In the genomic region with DNA sequence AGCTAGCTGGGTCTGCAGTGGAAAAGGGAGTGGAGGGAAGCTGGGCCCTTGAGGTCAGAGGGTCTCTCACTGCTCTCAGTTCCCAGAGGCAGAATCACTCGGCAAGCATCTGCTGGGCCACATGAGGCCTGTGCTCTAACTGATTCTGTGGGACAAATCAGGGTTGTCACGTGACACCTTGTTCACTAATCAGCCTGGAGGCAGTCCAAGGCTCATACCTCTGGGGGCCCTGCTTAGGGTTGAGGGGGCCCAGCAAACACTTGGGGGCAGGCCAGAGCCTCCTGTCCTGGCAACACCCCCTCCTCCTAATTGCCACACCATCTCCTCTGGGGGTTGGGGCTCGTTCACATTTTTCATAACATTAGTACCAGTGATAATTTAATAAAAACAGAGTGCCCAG, we compare ENCODE assay signal across 12 cellular contexts. TPM values are rescaled to one million over a fixed set of nuclear protein-coding genes. Genes with fewer than 3 reads are reported as not detected.
DNase-seq lines count a peak whose midpoint lies in the region; ATAC-seq and TF ChIP-seq lines count a peak whose summit lies in the region.
"Had no signal": no experiment of that assay in that cellular context is flagged by ENCODE, and none has a peak within 500 bp of the region (broad histone marks: within the 10 kb centered on the region; RNA-seq: fewer than 3 reads in every experiment).

No MANE protein-coding gene starts in this region.

- H3K27ac Mint-ChIP-seq in activated CD8-positive, alpha-beta T cell treated with anti-CD3 and anti-CD28 coated beads for 36 hours = peak overlapping the region; percentile 55
- H3K27ac Mint-ChIP-seq in activated CD8-positive, alpha-beta T cell treated with anti-CD3 and anti-CD28 coated beads, Interleukin-2, amount 10 ng/mL, durations not matched to agents 7 days and 5 days = no peak overlapping the region
- peak overlapping the region; percentile 60; the same call in 1 of the 2 replicates for H3K27ac Mint-ChIP-seq in WTC11
- H3K27ac Mint-ChIP-seq: dendritic cell treated with granulocyte-macrophage colony-stimulating factor and Interleukin-4, amounts not matched to agents 40 ng/mL and 50 ng/mL, for 4 days had no signal

- peaks cover 53% of the 10 kb centered on the region for H3K4me1 Mint-ChIP-seq in activated CD8-positive, alpha-beta T cell treated with anti-CD3 and anti-CD28 coated beads for 36 hours (ENCODE audit: low read depth)
- H3K4me1 Mint-ChIP-seq in activated CD8-positive, alpha-beta T cell treated with anti-CD3 and anti-CD28 coated beads, Interleukin-2, amount 10 ng/mL, durations not matched to agents 7 days and 5 days (ENCODE audit: low read depth) = peaks cover 69% of the 10 kb centered on the region
- peaks cover 20% of the 10 kb centered on the region for H3K4me1 Mint-ChIP-seq in WTC11

- intact Hi-C loops in activated CD8-positive, alpha-beta T cell treated with anti-CD3 and anti-CD28 coated beads for 36 hours (cut with micrococcal nuclease) = no loop called here

- no peak for ATAC-seq in activated CD8-positive, alpha-beta T cell treated with anti-CD3 and anti-CD28 coated beads for 36 hours
- ATAC-seq in activated CD8-positive, alpha-beta T cell treated with anti-CD3 and anti-CD28 coated beads, Interleukin-2, amount 10 ng/mL, durations not matched to agents 7 days and 5 days = no peak
- ATAC-seq in WTC11 = no peak
- no peak for ATAC-seq in GM18505 (IDR thresholded peaks at IDR 0.05; ENCODE audit: unreplicated experiment)
- no peak for ATAC-seq in HG03159 (IDR thresholded peaks at IDR 0.05; ENCODE audit: unreplicated experiment)

- no peak for DNase-seq in activated CD8-positive, alpha-beta T cell treated with anti-CD3 and anti-CD28 coated beads for 36 hours
- no peak for DNase-seq in activated CD8-positive, alpha-beta T cell treated with anti-CD3 and anti-CD28 coated beads, Interleukin-2, amount 10 ng/mL, durations not matched to agents 7 days and 5 days
- DNase-seq in WTC11 (ENCODE audit: low spot score) (no peak), pons (ENCODE audit: low spot score) (peak; percentile 22)
- DNase-seq: Calu3, HCEC 1CT, mammary epithelial cell, small intestine, tibial artery had no signal

- no peaks in the 10 kb centered on the region for H3K27me3 Mint-ChIP-seq in activated CD8-positive, alpha-beta T cell treated with anti-CD3 and anti-CD28 coated beads for 36 hours
- H3K27me3 Mint-ChIP-seq in activated CD8-positive, alpha-beta T cell treated with anti-CD3 and anti-CD28 coated beads, Interleukin-2, amount 10 ng/mL, durations not matched to agents 7 days and 5 days (ENCODE audit: low read depth) = no peaks in the 10 kb centered on the region
- H3K27me3 Mint-ChIP-seq in WTC11 (ENCODE audit: low read depth) = no peaks in the 10 kb centered on the region

- H3K36me3 Mint-ChIP-seq in activated CD8-positive, alpha-beta T cell treated with anti-CD3 and anti-CD28 coated beads for 36 hours (ENCODE audit: low read depth) = peaks cover 41% of the 10 kb centered on the region
- H3K36me3 Mint-ChIP-seq in activated CD8-positive, alpha-beta T cell treated with anti-CD3 and anti-CD28 coated beads, Interleukin-2, amount 10 ng/mL, durations not matched to agents 7 days and 5 days (ENCODE audit: low read depth) = peaks cover 76% of the 10 kb centered on the region
- peaks cover 5% of the 10 kb centered on the region; the same call in 1 of the 2 replicates for H3K36me3 Mint-ChIP-seq in WTC11

- H3K4me3 Mint-ChIP-seq in activated CD8-positive, alpha-beta T cell treated with anti-CD3 and anti-CD28 coated beads for 36 hours = no peak overlapping the region
- H3K4me3 Mint-ChIP-seq in activated CD8-positive, alpha-beta T cell treated with anti-CD3 and anti-CD28 coated beads, Interleukin-2, amount 10 ng/mL, durations not matched to agents 7 days and 5 days = no peak overlapping the region
- no peak overlapping the region for H3K4me3 Mint-ChIP-seq in WTC11
- H3K4me3 Mint-ChIP-seq: dendritic cell treated with granulocyte-macrophage colony-stimulating factor and Interleukin-4, amounts not matched to agents 40 ng/mL and 50 ng/mL, for 4 days had no signal

- TF ChIP-seq POLR2A in GM18505 (IDR thresholded peaks at IDR 0.05; ENCODE audit: borderline replicate concordance, extremely low read depth, insufficient read depth, insufficient read length) = no peak

- POLR2A ChIA-PET in activated CD8-positive, alpha-beta T cell treated with anti-CD3 and anti-CD28 coated beads for 36 hours (lab: Charles Lee) = interaction anchor here (0.6 to 1.2 kb wide), 2 partner anchors 30 to 89 kb away, joined by 3 read pairs; no protein-coding TSS in a partner anchor
- POLR2A ChIA-PET in activated CD8-positive, alpha-beta T cell treated with anti-CD3 and anti-CD28 coated beads, Interleukin-2, amount 10 ng/mL, durations not matched to agents 7 days and 5 days (lab: Charles Lee) = no interaction called here
- POLR2A ChIA-PET in WTC11 (lab: Charles Lee) = no interaction called here

- no peaks in the 10 kb centered on the region for H3K9me3 Mint-ChIP-seq in activated CD8-positive, alpha-beta T cell treated with anti-CD3 and anti-CD28 coated beads for 36 hours
- H3K9me3 Mint-ChIP-seq in activated CD8-positive, alpha-beta T cell treated with anti-CD3 and anti-CD28 coated beads, Interleukin-2, amount 10 ng/mL, durations not matched to agents 7 days and 5 days (ENCODE audit: insufficient read depth) = no peaks in the 10 kb centered on the region
- no peaks in the 10 kb centered on the region for H3K9me3 Mint-ChIP-seq in WTC11
- H3K9me3 Mint-ChIP-seq: dendritic cell treated with granulocyte-macrophage colony-stimulating factor and Interleukin-4, amounts not matched to agents 40 ng/mL and 50 ng/mL, for 4 days had no signal

- no peak for TF ChIP-seq CTCF in activated CD8-positive, alpha-beta T cell treated with anti-CD3 and anti-CD28 coated beads for 36 hours (IDR thresholded peaks at IDR 0.05)
- TF ChIP-seq CTCF in WTC11 (IDR thresholded peaks at IDR 0.05) = no peak

- CTCF ChIA-PET in activated CD8-positive, alpha-beta T cell treated with anti-CD3 and anti-CD28 coated beads for 36 hours (lab: Charles Lee) = interaction anchor here (1.2 to 30.0 kb wide), 4 partner anchors 11 to 171 kb away, joined by 4 to 631 read pairs (median 92); no protein-coding TSS in a partner anchor
- CTCF ChIA-PET in activated CD8-positive, alpha-beta T cell treated with anti-CD3 and anti-CD28 coated beads, Interleukin-2, amount 10 ng/mL, durations not matched to agents 7 days and 5 days (lab: Charles Lee) = interaction anchor here (1.1 to 2.2 kb wide), 2 partner anchors 88 to 171 kb away, joined by 3 to 13 read pairs; no protein-coding TSS in a partner anchor
- CTCF ChIA-PET in WTC11 (lab: Charles Lee) = interaction anchor here (1.3 to 1.4 kb wide), 2 partner anchors 9 to 171 kb away, joined by 4 to 5 read pairs; no protein-coding TSS in a partner anchor

TF ChIP-seq in WTC11, 78 proteins besides CTCF, POLR2A, EP300 and RAD21:
- TF ChIP-seq TEAD4 (CRISPR knock-in tag; IDR thresholded peaks at IDR 0.05) (no peak), NFYB (CRISPR knock-in tag; conservative IDR thresholded peaks at IDR 0.05; ENCODE audit: low read depth) (no peak), ETV6 (CRISPR knock-in tag; IDR thresholded peaks at IDR 0.05) (no peak)
- TF ChIP-seq, protein P1, sequence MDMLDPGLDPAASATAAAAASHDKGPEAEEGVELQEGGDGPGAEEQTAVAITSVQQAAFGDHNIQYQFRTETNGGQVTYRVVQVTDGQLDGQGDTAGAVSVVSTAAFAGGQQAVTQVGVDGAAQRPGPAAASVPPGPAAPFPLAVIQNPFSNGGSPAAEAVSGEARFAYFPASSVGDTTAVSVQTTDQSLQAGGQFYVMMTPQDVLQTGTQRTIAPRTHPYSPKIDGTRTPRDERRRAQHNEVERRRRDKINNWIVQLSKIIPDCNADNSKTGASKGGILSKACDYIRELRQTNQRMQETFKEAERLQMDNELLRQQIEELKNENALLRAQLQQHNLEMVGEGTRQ (CRISPR knock-in tag; IDR thresholded peaks at IDR 0.05) = 0 out of 2 replicates have a peak, but pooled peaks have one; percentile 32

RNA-seq across cellular contexts. Expression of a gene that starts 9.1 kb away (rescaled TPM):
- 10 to 100 TPM; 41.3 to 43.9 TPM for total RNA-seq in activated CD8-positive, alpha-beta T cell treated with anti-CD3 and anti-CD28 coated beads for 36 hours
- total RNA-seq in activated CD8-positive, alpha-beta T cell treated with anti-CD3 and anti-CD28 coated beads, Interleukin-2, amount 10 ng/mL, durations not matched to agents 7 days and 5 days = 10 to 100 TPM; 47.9 to 53.8 TPM
- total RNA-seq in WTC11 (2021) = 53.3 to 58.2 TPM (median 56.1 TPM) in 3 replicates

RNA-seq across cellular contexts. Expression of a gene that starts 16.2 kb away (rescaled TPM):
- 1 to 10 TPM; 1.7 to 2.5 TPM for total RNA-seq in activated CD8-positive, alpha-beta T cell treated with anti-CD3 and anti-CD28 coated beads for 36 hours
- 1 to 10 TPM; 2.6 to 2.7 TPM for total RNA-seq in activated CD8-positive, alpha-beta T cell treated with anti-CD3 and anti-CD28 coated beads, Interleukin-2, amount 10 ng/mL, durations not matched to agents 7 days and 5 days
- 15.8 to 20.2 TPM (median 16.8 TPM) in 3 replicates for total RNA-seq in WTC11 (2021)

RNA-seq across cellular contexts. Expression of a gene that starts 29.9 kb away (rescaled TPM):
- total RNA-seq in activated CD8-positive, alpha-beta T cell treated with anti-CD3 and anti-CD28 coated beads for 36 hours = 10 to 100 TPM; 34.3 to 34.9 TPM
- 10 to 100 TPM; 37.0 to 39.7 TPM for total RNA-seq in activated CD8-positive, alpha-beta T cell treated with anti-CD3 and anti-CD28 coated beads, Interleukin-2, amount 10 ng/mL, durations not matched to agents 7 days and 5 days
- total RNA-seq in WTC11 (2021) = 25.1 to 25.7 TPM (median 25.4 TPM) in 3 replicates

RNA-seq across cellular contexts. Expression of a gene that starts 34.1 kb away (rescaled TPM):
- total RNA-seq in activated CD8-positive, alpha-beta T cell treated with anti-CD3 and anti-CD28 coated beads for 36 hours = 10 to 100 TPM; 79.7 to 81.5 TPM
- 100 to 1,000 TPM; 227 to 232 TPM for total RNA-seq in activated CD8-positive, alpha-beta T cell treated with anti-CD3 and anti-CD28 coated beads, Interleukin-2, amount 10 ng/mL, durations not matched to agents 7 days and 5 days
- 42.2 to 66.4 TPM (median 51.3 TPM) in 3 replicates for total RNA-seq in WTC11 (2021)

RNA-seq across cellular contexts. Expression of a gene that starts 47.3 kb away (rescaled TPM):
- total RNA-seq in activated CD8-positive, alpha-beta T cell treated with anti-CD3 and anti-CD28 coated beads for 36 hours = 10 to 100 TPM; 36.9 to 38.8 TPM
- 10 to 100 TPM; 68.6 to 77.6 TPM for total RNA-seq in activated CD8-positive, alpha-beta T cell treated with anti-CD3 and anti-CD28 coated beads, Interleukin-2, amount 10 ng/mL, durations not matched to agents 7 days and 5 days
- 45.1 to 47.5 TPM (median 45.3 TPM) in 3 replicates for total RNA-seq in WTC11 (2021)
